In genomic region chr4:8385106-8385505, GRCh38 we compare ENCODE assay signal across 2 cellular contexts.
TF ChIP-seq lines count a peak whose summit lies in the region.

No MANE protein-coding gene starts in this region.

TF ChIP-seq in A549, 52 proteins besides CTCF, POLR2A, EP300 and RAD21:
- no peak for TF ChIP-seq CHD4 (IDR thresholded peaks at IDR 0.05; ENCODE audit: borderline replicate concordance)
- TF ChIP-seq JUNB (IDR thresholded peaks at IDR 0.05) = no peak
- no peak for TF ChIP-seq CHD2 (IDR thresholded peaks at IDR 0.05; ENCODE audit: low read length, partially characterized antibody)
- TF ChIP-seq USF2 (IDR thresholded peaks at IDR 0.05) = peak; percentile 73

TF ChIP-seq in IMR-90, 13 proteins besides CTCF, POLR2A, EP300 and RAD21:
- TF ChIP-seq MAZ (IDR thresholded peaks at IDR 0.05; ENCODE audit: borderline replicate concordance, low read depth, low read length) = no peak
- no peak for TF ChIP-seq FOS (IDR thresholded peaks at IDR 0.05; ENCODE audit: low read depth, low read length)
- TF ChIP-seq RFX5 (IDR thresholded peaks at IDR 0.05; ENCODE audit: low read depth, low read length) = no peak
- TF ChIP-seq ELK1 (IDR thresholded peaks at IDR 0.05; ENCODE audit: borderline replicate concordance, low read depth, low read length) = no peak
- TF ChIP-seq MXI1 (IDR thresholded peaks at IDR 0.05; ENCODE audit: borderline replicate concordance, low read depth, low read length) = no peak
- TF ChIP-seq MAFK (IDR thresholded peaks at IDR 0.05; ENCODE audit: low read depth, low read length) = no peak
- no peak for TF ChIP-seq CEBPB (IDR thresholded peaks at IDR 0.05; ENCODE audit: low read depth, low read length)
- no peak for TF ChIP-seq SMC3 (IDR thresholded peaks at IDR 0.05; ENCODE audit: low read depth, low read length)
- no peak for TF ChIP-seq USF2 (IDR thresholded peaks at IDR 0.05; ENCODE audit: low read depth, low read length)
- no peak for TF ChIP-seq RCOR1 (IDR thresholded peaks at IDR 0.05; ENCODE audit: insufficient replicate concordance, low read length)
